Comparison of ENCODE assay signal across 23 cellular contexts in genomic region chr7:30918676-30919075, GRCh38. TPM values are rescaled to one million over a fixed set of nuclear protein-coding genes. Genes with fewer than 3 reads are reported as not detected.
DNase-seq lines count a peak whose midpoint lies in the region; ATAC-seq and TF ChIP-seq lines count a peak whose summit lies in the region.
"Had no signal": no experiment of that assay in that cellular context is flagged by ENCODE, and none has a peak within 500 bp of the region (broad histone marks: within the 10 kb centered on the region; RNA-seq: fewer than 3 reads in every experiment).

No MANE protein-coding gene starts in this region.

- no peaks in the 10 kb centered on the region for H3K4me1 Mint-ChIP-seq in activated naive CD4-positive, alpha-beta T cell treated with anti-CD3 and anti-CD28 coated beads for 36 hours (ENCODE audit: low read depth)
- H3K4me1 Mint-ChIP-seq: activated naive CD4-positive, alpha-beta T cell treated with anti-CD3 and anti-CD28 coated beads, Interleukin-2, amount 50 U/mL, for 24 hours; immature natural killer cell had no signal

- peaks cover 7 to 79% (median 36%) of the 10 kb centered on the region in 3 donors for H3K4me1 ChIP-seq in esophagus squamous epithelium
- peaks cover 0 to 7% of the 10 kb centered on the region in 2 donors for H3K4me1 ChIP-seq in aorta (ENCODE audit: control insufficient read depth in 1 of 2, insufficient read depth in 2 of 2, low read length in 2 of 2)

- ATAC-seq in aorta (ENCODE audit: low FRiP score), result peak; percentile 17
- ATAC-seq in activated CD4-positive, CD25-positive, alpha-beta regulatory T cell treated with anti-CD3 and anti-CD28 coated beads, Interleukin-2, amount 50 U/mL, for 24 hours, result no peak
- ATAC-seq: activated CD8-positive, alpha-beta T cell treated with anti-CD3 and anti-CD28 coated beads for 36 hours; activated T-cell treated with anti-CD3 and anti-CD28 coated beads, Interleukin-2, amount 50 U/mL, for 4 hours had no signal

- no peaks in the 10 kb centered on the region for H3K27me3 Mint-ChIP-seq in activated naive CD4-positive, alpha-beta T cell treated with anti-CD3 and anti-CD28 coated beads for 36 hours (ENCODE audit: low read depth)
- H3K27me3 Mint-ChIP-seq: activated CD8-positive, alpha-beta T cell treated with anti-CD3 and anti-CD28 coated beads for 36 hours; activated naive CD4-positive, alpha-beta T cell treated with anti-CD3 and anti-CD28 coated beads, Interleukin-2, amount 50 U/mL, for 24 hours had no signal

- TF ChIP-seq POLR2A in esophagus squamous epithelium (IDR thresholded peaks at IDR 0.05), result no peak

- no peaks in the 10 kb centered on the region for H3K36me3 Mint-ChIP-seq in activated naive CD4-positive, alpha-beta T cell treated with anti-CD3 and anti-CD28 coated beads for 36 hours (ENCODE audit: low read depth)
- H3K36me3 Mint-ChIP-seq: activated naive CD4-positive, alpha-beta T cell treated with anti-CD3 and anti-CD28 coated beads, Interleukin-2, amount 50 U/mL, for 24 hours; immature natural killer cell had no signal

- intact Hi-C loops in esophagus squamous epithelium (cut with DNase I) (no loop called here), aorta (cut with DNase I) (loop anchor here in 1 of 2 donors (5.0 to 10.0 kb wide), 2 partner anchors 166 to 1576 kb away; partner anchors contain the start of genes AVL9, INMT and LSM5)
- intact Hi-C loops in activated naive CD4-positive, alpha-beta T cell treated with anti-CD3 and anti-CD28 coated beads for 36 hours (cut with micrococcal nuclease), result no loop called here

- H3K27me3 ChIP-seq in esophagus squamous epithelium (no peaks in the 10 kb centered on the region), aorta (ENCODE audit: control insufficient read depth in 1 of 2, insufficient read depth in 2 of 2, low read length in 1 of 2) (no peaks in the 10 kb centered on the region)

- H3K9me3 ChIP-seq in esophagus squamous epithelium (no peaks in the 10 kb centered on the region), aorta (ENCODE audit: control insufficient read depth, low read length) (no peaks in the 10 kb centered on the region)

- WGBS in esophagus squamous epithelium, 2 donors, result 87 to 89% methylated on average over 4 of the region's 4 CpGs
- WGBS in aorta, 2 donors, result 38% methylated on average over 4 of the region's 4 CpGs

- no peak overlapping the region for H3K27ac Mint-ChIP-seq in activated naive CD4-positive, alpha-beta T cell treated with anti-CD3 and anti-CD28 coated beads for 36 hours
- H3K27ac Mint-ChIP-seq: activated CD8-positive, alpha-beta T cell treated with anti-CD3 and anti-CD28 coated beads for 36 hours; activated naive CD4-positive, alpha-beta T cell treated with anti-CD3 and anti-CD28 coated beads, Interleukin-2, amount 50 U/mL, for 24 hours; immature natural killer cell had no signal

- DNase-seq in esophagus squamous epithelium (lab: John Stamatoyannopoulos, UW), result no peak
- peak; percentile 59 for DNase-seq in kidney tubule cell (ENCODE audit: low spot score)
- DNase-seq in renal cortical epithelial cell (ENCODE audit: low read depth), result peak; percentile 26
- DNase-seq in aorta, result peak; percentile 53 to 80
- no peak for DNase-seq in activated naive CD4-positive, alpha-beta T cell treated with anti-CD3 and anti-CD28 coated beads for 36 hours
- DNase-seq in NCI-H2081 treated with DMSO at 0.1 percent for 48 hours (lab: John Stamatoyannopoulos, UW), result no peak
- DNase-seq in NCI-H2227 (lab: John Stamatoyannopoulos, UW; ENCODE audit: unreplicated experiment), result no peak
- DNase-seq: activated CD8-positive, alpha-beta T cell treated with anti-CD3 and anti-CD28 coated beads for 36 hours; activated T-cell treated with anti-CD3 and anti-CD28 coated beads, Interleukin-2, amount 50 U/mL, for 4 hours; dermis blood vessel endothelial cell; EL; immature natural killer cell; midbrain; NCI-H1694; SHP77 had no signal

- peak overlapping the region in 1 of 4 donors; percentile 6 for H3K4me3 ChIP-seq in esophagus squamous epithelium
- H3K4me3 ChIP-seq in aorta (ENCODE audit: low read length in 2 of 2), result no peak overlapping the region

- CTCF ChIA-PET in activated naive CD4-positive, alpha-beta T cell treated with anti-CD3 and anti-CD28 coated beads for 36 hours (lab: Charles Lee), result no interaction called here

- no peaks in the 10 kb centered on the region for H3K9me3 Mint-ChIP-seq in activated naive CD4-positive, alpha-beta T cell treated with anti-CD3 and anti-CD28 coated beads for 36 hours
- H3K9me3 Mint-ChIP-seq: activated CD8-positive, alpha-beta T cell treated with anti-CD3 and anti-CD28 coated beads for 36 hours; activated naive CD4-positive, alpha-beta T cell treated with anti-CD3 and anti-CD28 coated beads, Interleukin-2, amount 50 U/mL, for 24 hours; activated T-cell treated with anti-CD3 and anti-CD28 coated beads, Interleukin-2, amount 50 U/mL, for 4 hours; immature natural killer cell had no signal

- H3K36me3 ChIP-seq in esophagus squamous epithelium (peaks cover 0 to 20% (median 0%) of the 10 kb centered on the region in 3 donors), aorta (ENCODE audit: control insufficient read depth in 1 of 2, insufficient read depth in 2 of 2, low read length in 1 of 2) (peaks cover 0 to 4% of the 10 kb centered on the region in 2 donors)

- TF ChIP-seq CTCF in esophagus squamous epithelium (IDR thresholded peaks at IDR 0.05), result no peak

- H3K27ac ChIP-seq in esophagus squamous epithelium (peak overlapping the region in 3 of 4 donors; percentile 61 to 82 (median 81)), aorta (ENCODE audit: low read depth in 1 of 2, low read length in 2 of 2) (peak overlapping the region; percentile 37 to 90)
- H3K27ac ChIP-seq: VCaP had no signal

- no peak overlapping the region for H3K4me3 Mint-ChIP-seq in activated naive CD4-positive, alpha-beta T cell treated with anti-CD3 and anti-CD28 coated beads for 36 hours
- H3K4me3 Mint-ChIP-seq: activated CD8-positive, alpha-beta T cell treated with anti-CD3 and anti-CD28 coated beads for 36 hours; activated naive CD4-positive, alpha-beta T cell treated with anti-CD3 and anti-CD28 coated beads, Interleukin-2, amount 50 U/mL, for 24 hours; activated T-cell treated with anti-CD3 and anti-CD28 coated beads, Interleukin-2, amount 50 U/mL, for 4 hours; immature natural killer cell had no signal

RNA-seq across cellular contexts. Expression of gene AQP1, which starts 7.0 kb away (rescaled TPM):
- total RNA-seq in esophagus squamous epithelium (100 to 1,000 TPM in 1 of 4 donors, 10 to 100 TPM in 3; 14.9 to 159 (median 44.7) TPM), renal cortical epithelial cell (4.4 and 33.0 TPM in 2 replicates), aorta (1,000 to 10,000 TPM in 1 of 2 donors, 100 to 1,000 TPM in 1; 680 to 1,062 TPM)
- 100 to 1,000 TPM; 370 to 962 TPM for polyA plus RNA-seq in aorta
- total RNA-seq in activated naive CD4-positive, alpha-beta T cell treated with anti-CD3 and anti-CD28 coated beads for 36 hours, result under 1 TPM; 0.25 to 0.48 TPM

RNA-seq across cellular contexts. Expression of gene GHRHR, which starts 45.1 kb away (rescaled TPM):
- total RNA-seq in esophagus squamous epithelium (not detected), renal cortical epithelial cell (not detected in 2 replicates), aorta (1 to 10 TPM; 1.3 to 1.4 TPM)
- 1 to 10 TPM in 1 of 2 donors, not detected in 1; 3.3 TPM for polyA plus RNA-seq in aorta
- not detected for total RNA-seq in activated naive CD4-positive, alpha-beta T cell treated with anti-CD3 and anti-CD28 coated beads for 36 hours
- total RNA-seq: activated CD8-positive, alpha-beta T cell treated with anti-CD3 and anti-CD28 coated beads for 36 hours; activated T-cell treated with anti-CD3 and anti-CD28 coated beads, Interleukin-2, amount 50 U/mL, for 4 hours; dermis blood vessel endothelial cell; M059J; NCI-H460; subcutaneous adipose tissue; T-helper 1 cell treated with Interleukin-12 subunit alpha and Interleukin-12 subunit beta and Interleukin-4 antibody, amounts not matched to agents 30 ng/mL and 1 ng/mL, for 36 hours had no signal
- polyA plus RNA-seq: immature natural killer cell, neural cell had no signal

Comparison
In these comparisons a context has a peak if more than half of its experiments do, and no peak if none do; other contexts are left out.
1. DNase-seq: peak in kidney tubule cell (single experiment), renal cortical epithelial cell (single experiment) and aorta (2 of 2); none in esophagus squamous epithelium (single experiment), activated naive CD4-positive, alpha-beta T cell treated with anti-CD3 and anti-CD28 coated beads for 36 hours (single experiment), NCI-H2081 treated with DMSO at 0.1 percent for 48 hours (single experiment) and NCI-H2227 (single experiment).
2. RNA of gene AQP1, which starts 7.0 kb away (total RNA-seq): 680 to 1,062 TPM in aorta; 14.9 to 159 TPM in esophagus squamous epithelium, 4.4 to 33.0 TPM in renal cortical epithelial cell and 0.25 to 0.48 TPM in activated naive CD4-positive, alpha-beta T cell treated with anti-CD3 and anti-CD28 coated beads for 36 hours; every median in the first group is over 4 times any median in the second.